Comparison of ENCODE assay signal across 10 cellular contexts in the genomic region with DNA sequence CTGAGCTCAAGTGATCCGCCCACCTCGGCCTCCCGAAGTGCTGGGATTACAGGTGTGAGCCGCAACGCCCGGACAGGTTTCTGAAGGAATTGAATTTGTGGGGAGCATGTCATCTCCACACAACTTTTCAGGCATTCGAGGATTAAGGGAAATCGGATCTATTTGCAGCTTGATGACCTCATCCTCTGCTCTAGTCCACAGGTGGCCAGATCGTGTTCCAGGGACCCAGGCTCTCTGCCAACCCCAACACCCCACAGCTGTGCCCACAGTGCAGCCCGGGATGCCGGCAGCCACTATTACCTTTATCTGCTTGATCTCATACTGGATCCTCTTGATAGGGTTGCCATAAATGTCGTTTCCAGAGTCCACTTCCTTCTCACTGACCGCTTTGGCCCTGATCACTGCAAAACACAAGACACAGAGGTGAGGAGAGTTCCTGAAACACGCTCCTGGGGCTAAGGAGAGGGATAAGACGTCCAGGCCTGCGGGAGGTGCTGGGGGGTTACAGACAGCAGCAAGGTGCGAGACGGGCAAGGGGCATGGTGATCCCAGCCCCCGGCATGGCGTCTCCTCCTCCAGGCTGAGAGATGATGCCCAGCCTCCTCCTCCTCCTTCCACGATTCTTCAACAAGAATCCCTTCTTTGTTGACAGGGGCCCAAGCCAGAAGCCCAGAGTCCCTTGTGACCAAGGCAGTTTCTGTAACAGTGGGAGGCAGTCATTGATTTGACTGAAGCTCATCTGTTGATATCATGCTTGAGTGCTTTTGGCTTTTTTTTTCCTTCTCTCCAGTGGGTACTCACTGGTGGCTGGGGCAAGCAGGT. TPM values are rescaled to one million over a fixed set of nuclear protein-coding genes. Genes with fewer than 3 reads are reported as not detected.
A peak's percentile ranks its signal among the peaks of the same experiment; 100 is the strongest.
DNase-seq lines count a peak whose midpoint lies in the region; ATAC-seq and TF ChIP-seq lines count a peak whose summit lies in the region.
"Had no signal": no experiment of that assay in that cellular context is flagged by ENCODE, and none has a peak within 500 bp of the region (broad histone marks: within the 10 kb centered on the region; RNA-seq: fewer than 3 reads in every experiment).

No MANE protein-coding gene starts in this region.

- no peak overlapping the region for H3K4me2 ChIP-seq in fibroblast of lung (ENCODE audit: extremely low read depth, insufficient read depth, low read length)

- H3K36me3 Mint-ChIP-seq in activated CD8-positive, alpha-beta T cell treated with anti-CD3 and anti-CD28 coated beads, Interleukin-2, amount 10 ng/mL, durations not matched to agents 7 days and 5 days (ENCODE audit: low read depth) = no peaks in the 10 kb centered on the region
- H3K36me3 Mint-ChIP-seq: activated naive CD8-positive, alpha-beta T cell treated with anti-CD3 and anti-CD28 coated beads, Interleukin-2, amount 10 ng/mL, durations not matched to agents 7 days and 5 days had no signal

- peaks cover 15% of the 10 kb centered on the region for H3K36me3 ChIP-seq in fibroblast of lung (ENCODE audit: control insufficient read depth, insufficient read depth, low read length)

- no peaks in the 10 kb centered on the region for H3K9me3 ChIP-seq in fibroblast of lung (ENCODE audit: control insufficient read depth, insufficient read depth, low read depth, low read length)

- H3K27ac Mint-ChIP-seq in activated CD8-positive, alpha-beta T cell treated with anti-CD3 and anti-CD28 coated beads, Interleukin-2, amount 10 ng/mL, durations not matched to agents 7 days and 5 days = no peak overlapping the region
- H3K27ac Mint-ChIP-seq: activated naive CD8-positive, alpha-beta T cell treated with anti-CD3 and anti-CD28 coated beads, Interleukin-2, amount 10 ng/mL, durations not matched to agents 7 days and 5 days had no signal

- peak overlapping the region; percentile 35 for H3K27ac ChIP-seq in fibroblast of lung (ENCODE audit: insufficient read depth, low read length)

- no peaks in the 10 kb centered on the region for H4K20me1 ChIP-seq in fibroblast of lung (ENCODE audit: control insufficient read depth, extremely low read depth, insufficient read depth, low read length)

- no peak for ATAC-seq in HG03342 (IDR thresholded peaks at IDR 0.05; ENCODE audit: unreplicated experiment)
- no peak for ATAC-seq in activated CD8-positive, alpha-beta T cell treated with anti-CD3 and anti-CD28 coated beads, Interleukin-2, amount 10 ng/mL, durations not matched to agents 7 days and 5 days
- ATAC-seq in GM19463 (IDR thresholded peaks at IDR 0.05; ENCODE audit: unreplicated experiment) = no peak
- ATAC-seq: naive thymus-derived CD4-positive, alpha-beta T cell had no signal

- peak; percentile 30 for DNase-seq in DMS79 treated with DMSO at 0.1 percent for 48 hours (lab: John Stamatoyannopoulos, UW)
- peak; percentile 83 for DNase-seq in NCI-H774 (lab: John Stamatoyannopoulos, UW)
- peak; percentile 62 to 82 for DNase-seq in fibroblast of lung (ENCODE audit: low read depth in 2 of 2)
- DNase-seq in putamen (ENCODE audit: low spot score) = peak; percentile 86
- DNase-seq in SW480 (ENCODE audit: low spot score) = no peak
- no peak for DNase-seq in activated CD8-positive, alpha-beta T cell treated with anti-CD3 and anti-CD28 coated beads, Interleukin-2, amount 10 ng/mL, durations not matched to agents 7 days and 5 days
- DNase-seq: activated naive CD8-positive, alpha-beta T cell treated with anti-CD3 and anti-CD28 coated beads, Interleukin-2, amount 10 ng/mL, durations not matched to agents 7 days and 5 days; naive thymus-derived CD4-positive, alpha-beta T cell had no signal

- H2AFZ ChIP-seq in fibroblast of lung (ENCODE audit: low read length) = no peak overlapping the region

- POLR2A ChIA-PET in activated CD8-positive, alpha-beta T cell treated with anti-CD3 and anti-CD28 coated beads, Interleukin-2, amount 10 ng/mL, durations not matched to agents 7 days and 5 days (lab: Charles Lee) = no interaction called here

- H3K79me2 ChIP-seq in fibroblast of lung (ENCODE audit: control insufficient read depth, insufficient read depth, low read length) = peaks cover 45% of the 10 kb centered on the region

- H3K27me3 ChIP-seq in fibroblast of lung (ENCODE audit: control insufficient read depth, insufficient read depth, low read length) = no peaks in the 10 kb centered on the region

- peaks cover 6% of the 10 kb centered on the region for H3K4me1 Mint-ChIP-seq in activated CD8-positive, alpha-beta T cell treated with anti-CD3 and anti-CD28 coated beads, Interleukin-2, amount 10 ng/mL, durations not matched to agents 7 days and 5 days (ENCODE audit: low read depth)

- H3K4me3 Mint-ChIP-seq in activated CD8-positive, alpha-beta T cell treated with anti-CD3 and anti-CD28 coated beads, Interleukin-2, amount 10 ng/mL, durations not matched to agents 7 days and 5 days = no peak overlapping the region
- H3K4me3 Mint-ChIP-seq: activated naive CD8-positive, alpha-beta T cell treated with anti-CD3 and anti-CD28 coated beads, Interleukin-2, amount 10 ng/mL, durations not matched to agents 7 days and 5 days; naive thymus-derived CD4-positive, alpha-beta T cell had no signal

- H3K9ac ChIP-seq in fibroblast of lung (ENCODE audit: insufficient read depth, low read length) = no peak overlapping the region

- CTCF ChIA-PET in activated CD8-positive, alpha-beta T cell treated with anti-CD3 and anti-CD28 coated beads, Interleukin-2, amount 10 ng/mL, durations not matched to agents 7 days and 5 days (lab: Charles Lee) = interaction anchor here (1.0 to 5.0 kb wide), 2 partner anchors 8 to 410 kb away, joined by 3 to 34 read pairs; no protein-coding TSS in a partner anchor

- TF ChIP-seq CTCF in fibroblast of lung (conservative IDR thresholded peaks at IDR 0.05 in 1 of 2, IDR thresholded peaks at IDR 0.05 in 1 of 2; ENCODE audit: low read depth in 1 of 2, low read length in 2 of 2) = no peak

- no peaks in the 10 kb centered on the region for H3K9me3 Mint-ChIP-seq in activated CD8-positive, alpha-beta T cell treated with anti-CD3 and anti-CD28 coated beads, Interleukin-2, amount 10 ng/mL, durations not matched to agents 7 days and 5 days (ENCODE audit: insufficient read depth)
- H3K9me3 Mint-ChIP-seq: activated naive CD8-positive, alpha-beta T cell treated with anti-CD3 and anti-CD28 coated beads, Interleukin-2, amount 10 ng/mL, durations not matched to agents 7 days and 5 days; naive thymus-derived CD4-positive, alpha-beta T cell had no signal

- H3K4me3 ChIP-seq in fibroblast of lung (replicated peaks in 1 of 4; ENCODE audit: control extremely low read depth in 1 of 4, insufficient read depth in 1 of 4, low read depth in 3 of 4, low read length in 4 of 4) = no peak overlapping the region

- peaks cover 4% of the 10 kb centered on the region for H3K27me3 Mint-ChIP-seq in activated CD8-positive, alpha-beta T cell treated with anti-CD3 and anti-CD28 coated beads, Interleukin-2, amount 10 ng/mL, durations not matched to agents 7 days and 5 days (ENCODE audit: low read depth)
- H3K27me3 Mint-ChIP-seq: activated naive CD8-positive, alpha-beta T cell treated with anti-CD3 and anti-CD28 coated beads, Interleukin-2, amount 10 ng/mL, durations not matched to agents 7 days and 5 days had no signal

- peaks cover 22% of the 10 kb centered on the region for H3K4me1 ChIP-seq in fibroblast of lung (ENCODE audit: control insufficient read depth, extremely low read depth, insufficient read depth, low read length)

RNA-seq across cellular contexts. Expression of gene CEP295NL, which starts 29.3 kb away (rescaled TPM):
- total RNA-seq in fibroblast of lung = 2.3 and 2.8 TPM in 2 replicates
- polyA plus RNA-seq in fibroblast of lung = 0.10 and 0.15 TPM in 2 replicates
- 0.15 and 0.35 TPM in 2 replicates for polyA plus RNA-seq in fibroblast of lung (2012)
- 0.56 TPM in 1 of 2 replicates, not detected in the other for polyA minus RNA-seq in fibroblast of lung (ENCODE audit: low replicate concordance)
- under 1 TPM in 1 of 2 experiments, not detected in 1; 0.26 TPM for total RNA-seq in activated CD8-positive, alpha-beta T cell treated with anti-CD3 and anti-CD28 coated beads, Interleukin-2, amount 10 ng/mL, durations not matched to agents 7 days and 5 days
- polyA plus RNA-seq: naive thymus-derived CD4-positive, alpha-beta T cell had no signal

RNA-seq across cellular contexts. Expression of gene USP36, which starts 33.1 kb away (rescaled TPM):
- total RNA-seq in fibroblast of lung = 16.7 and 18.3 TPM in 2 replicates
- polyA plus RNA-seq in fibroblast of lung = 15.4 and 27.4 TPM in 2 replicates
- polyA plus RNA-seq in fibroblast of lung (2012) = 18.2 and 25.0 TPM in 2 replicates
- 48.3 and 92.3 TPM in 2 replicates for polyA minus RNA-seq in fibroblast of lung (ENCODE audit: low replicate concordance)
- 10 to 100 TPM; 67.5 TPM for total RNA-seq in activated CD8-positive, alpha-beta T cell treated with anti-CD3 and anti-CD28 coated beads, Interleukin-2, amount 10 ng/mL, durations not matched to agents 7 days and 5 days

RNA-seq across cellular contexts. Expression of gene TIMP2, which starts 51.5 kb away (rescaled TPM):
- total RNA-seq in fibroblast of lung = 88.9 and 155 TPM in 2 replicates
- 607 and 745 TPM in 2 replicates for polyA plus RNA-seq in fibroblast of lung
- polyA plus RNA-seq in fibroblast of lung (2012) = 667 and 999 TPM in 2 replicates
- polyA minus RNA-seq in fibroblast of lung (ENCODE audit: low replicate concordance) = 484 and 816 TPM in 2 replicates
- 1 to 10 TPM; 3.6 to 3.8 TPM for total RNA-seq in activated CD8-positive, alpha-beta T cell treated with anti-CD3 and anti-CD28 coated beads, Interleukin-2, amount 10 ng/mL, durations not matched to agents 7 days and 5 days

Comparison
In these comparisons a context has a peak if more than half of its experiments do, and no peak if none do; other contexts are left out.
1. DNase-seq: peak in DMS79 treated with DMSO at 0.1 percent for 48 hours (single experiment), NCI-H774 (single experiment), fibroblast of lung (2 of 2) and putamen (single experiment); none in SW480 (single experiment) and activated CD8-positive, alpha-beta T cell treated with anti-CD3 and anti-CD28 coated beads, Interleukin-2, amount 10 ng/mL, durations not matched to agents 7 days and 5 days (single experiment).
2. RNA of gene TIMP2, which starts 51.5 kb away (total RNA-seq): 88.9 to 155 TPM in fibroblast of lung; 3.6 to 3.8 TPM in activated CD8-positive, alpha-beta T cell treated with anti-CD3 and anti-CD28 coated beads, Interleukin-2, amount 10 ng/mL, durations not matched to agents 7 days and 5 days; every median in the first group is over 10 times any median in the second.